Comparison of ENCODE assay signal across 9 cellular contexts in the genomic region with DNA sequence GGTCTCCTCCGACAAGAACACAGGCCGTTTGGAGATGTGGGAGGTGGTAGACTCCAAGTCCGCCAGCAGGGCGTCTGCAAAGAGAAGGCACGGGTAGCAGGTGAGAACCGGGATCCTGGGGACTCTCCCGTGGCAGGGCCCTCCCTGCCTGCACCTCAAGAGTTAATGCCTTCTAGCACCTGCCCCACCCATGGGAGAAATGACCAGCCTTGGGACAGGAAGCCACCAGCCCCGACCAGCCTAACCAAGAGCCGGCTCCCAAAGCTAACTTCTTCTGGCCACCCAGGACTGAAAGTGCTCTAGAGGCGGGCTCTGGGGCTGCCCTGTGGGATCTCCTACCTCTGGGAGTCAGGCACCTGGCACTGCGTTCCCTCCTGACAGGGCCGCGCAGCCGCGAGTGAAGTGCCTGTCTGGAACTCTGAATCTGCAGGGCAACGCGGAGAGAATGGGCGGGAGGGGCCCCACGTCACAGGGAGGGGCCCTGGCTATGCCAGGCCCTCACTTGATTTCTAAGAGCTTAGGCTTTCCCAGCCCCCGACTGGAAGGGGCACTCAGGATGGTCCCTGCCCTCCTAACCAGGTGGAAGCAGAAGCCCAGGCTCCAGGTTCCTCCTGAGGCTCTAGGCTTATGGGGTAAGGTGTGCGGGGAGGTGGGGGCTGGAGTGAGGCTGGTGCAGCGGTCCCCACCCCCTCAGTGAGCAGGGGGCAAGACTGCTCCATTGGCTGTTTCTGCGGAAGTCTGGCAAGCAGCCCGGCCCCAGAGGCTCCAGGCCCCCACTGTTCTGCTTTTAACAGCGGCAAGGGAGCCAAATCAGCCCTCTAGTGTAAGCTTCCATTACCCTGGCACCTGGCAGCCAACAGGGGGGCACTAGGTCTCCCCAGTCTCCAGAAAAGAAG. TPM values are rescaled to one million over a fixed set of nuclear protein-coding genes. Genes with fewer than 3 reads are reported as not detected.
A peak's percentile ranks its signal among the peaks of the same experiment; 100 is the strongest.
DNase-seq lines count a peak whose midpoint lies in the region; ATAC-seq, FAIRE-seq and TF ChIP-seq lines count a peak whose summit lies in the region.
"Had no signal": no experiment of that assay in that cellular context is flagged by ENCODE, and none has a peak within 500 bp of the region (broad histone marks: within the 10 kb centered on the region; RNA-seq: fewer than 3 reads in every experiment).

No MANE protein-coding gene starts in this region.

- no peaks in the 10 kb centered on the region for H3K9me3 ChIP-seq in BE2C
- no peaks in the 10 kb centered on the region for H3K9me3 ChIP-seq in mucosa of descending colon
- no peaks in the 10 kb centered on the region for H3K9me3 ChIP-seq in uterus

- H3K27ac ChIP-seq in brain microvascular endothelial cell (no peak overlapping the region), uterus (no peak overlapping the region)
- H3K27ac ChIP-seq: VCaP had no signal

- H3K36me3 ChIP-seq in BE2C = peaks cover 11% of the 10 kb centered on the region
- peaks cover 68% of the 10 kb centered on the region for H3K36me3 ChIP-seq in brain microvascular endothelial cell (replicated peaks)
- H3K36me3 ChIP-seq in mucosa of descending colon (ENCODE audit: low read depth) = peaks cover 17% of the 10 kb centered on the region
- no peaks in the 10 kb centered on the region for H3K36me3 ChIP-seq in uterus

- in situ Hi-C loops in brain microvascular endothelial cell (cut with HindIII; ENCODE audit: low pct_ligation_motif_present, low sequenced_read_pairs) = no loop called here

- DNase-seq in BE2C (peak; percentile 77), NCI-H1092 treated with DMSO at 0.1 percent for 48 hours (lab: John Stamatoyannopoulos, UW) (peak; percentile 80), brain microvascular endothelial cell (no peak), mucosa of descending colon (peak; percentile 86 to 90 (median 87)), NCI-H187 treated with DMSO at 0.1 percent for 48 hours (lab: John Stamatoyannopoulos, UW) (no peak), GM12892 (ENCODE audit: insufficient read length) (no peak), uterus (no peak)

- H3K27me3 ChIP-seq in BE2C = no peaks in the 10 kb centered on the region
- no peaks in the 10 kb centered on the region for H3K27me3 ChIP-seq in brain microvascular endothelial cell (replicated peaks)
- no peaks in the 10 kb centered on the region for H3K27me3 ChIP-seq in uterus

- intact Hi-C loops in mucosa of descending colon (cut with DNase I, micrococcal nuclease) (loop anchor here in 1 of 2 donors (5.0 kb wide), 1 partner anchor 43 kb away; a partner anchor contains a TSS), uterus (cut with DNase I; ENCODE audit: low total_unique reads) (no loop called here)

- FAIRE-seq in GM12892 (lab: Jason Lieb, UNC) = no peak

- TF ChIP-seq CTCF in BE2C (IDR thresholded peaks at IDR 0.05; ENCODE audit: low read depth, low read length) = no peak
- peak; percentile 0 for TF ChIP-seq CTCF in brain microvascular endothelial cell (IDR thresholded peaks at IDR 0.05; ENCODE audit: low read depth, low read length, missing control alignments)
- TF ChIP-seq CTCF in mucosa of descending colon (IDR thresholded peaks at IDR 0.05) = no peak
- no peak for TF ChIP-seq CTCF in uterus (IDR thresholded peaks at IDR 0.05)

- ATAC-seq in mucosa of descending colon = peak; percentile 69
- ATAC-seq in HG02981 (IDR thresholded peaks at IDR 0.05; ENCODE audit: unreplicated experiment) = no peak

- H3K4me3 ChIP-seq in BE2C (ENCODE audit: low read depth, low read length) = peak overlapping the region; percentile 43
- no peak overlapping the region for H3K4me3 ChIP-seq in brain microvascular endothelial cell (ENCODE audit: low read depth, low read length)
- H3K4me3 ChIP-seq in mucosa of descending colon = peak overlapping the region; percentile 13
- H3K4me3 ChIP-seq in uterus = no peak overlapping the region

- H3K4me1 ChIP-seq in BE2C (peaks cover 15% of the 10 kb centered on the region), mucosa of descending colon (ENCODE audit: low read depth) (peaks cover 35% of the 10 kb centered on the region), uterus (peaks cover 17 to 20% of the 10 kb centered on the region in 2 donors)

- TF ChIP-seq POLR2A in GM12892 (IDR thresholded peaks at IDR 0.05; ENCODE audit: low read depth, low read length) = no peak
- no peak for TF ChIP-seq POLR2A in uterus (IDR thresholded peaks at IDR 0.05)

RNA-seq across cellular contexts. Expression of a gene that starts 23.6 kb away (rescaled TPM):
- 4,768 TPM for polyA plus RNA-seq in BE2C (2012; ENCODE audit: insufficient read depth, insufficient read length, low read depth)
- total RNA-seq in mucosa of descending colon (1,000 to 10,000 TPM; 1,175 to 1,810 (median 1,602) TPM), uterus (1,000 to 10,000 TPM; 1,775 to 3,691 (median 3,260) TPM)
- 6,108 TPM for polyA plus RNA-seq in GM12892 (2012; ENCODE audit: missing spikeins)

RNA-seq across cellular contexts. Expression of a gene that starts 30.0 kb away (rescaled TPM):
- polyA plus RNA-seq in BE2C (2012; ENCODE audit: insufficient read depth, insufficient read length, low read depth) = 108 TPM
- total RNA-seq in mucosa of descending colon (100 to 1,000 TPM in 1 of 3 donors, 10 to 100 TPM in 2; 74.6 to 108 (median 76.7) TPM), uterus (100 to 1,000 TPM in 1 of 4 donors, 10 to 100 TPM in 3; 50.5 to 106 (median 64.3) TPM)
- polyA plus RNA-seq in GM12892 (2012; ENCODE audit: missing spikeins) = 40.5 TPM

RNA-seq across cellular contexts. Expression of a gene that starts 41.0 kb away (rescaled TPM):
- 12.6 TPM for polyA plus RNA-seq in BE2C (2012; ENCODE audit: insufficient read depth, insufficient read length, low read depth)
- total RNA-seq in mucosa of descending colon = 100 to 1,000 TPM; 117 to 167 (median 146) TPM
- 16.2 TPM for polyA plus RNA-seq in GM12892 (2012; ENCODE audit: missing spikeins)
- total RNA-seq in uterus = 100 to 1,000 TPM in 1 of 4 donors, 10 to 100 TPM in 3; 29.6 to 211 (median 41.2) TPM

Comparison
In these comparisons a context has a peak if more than half of its experiments do, and no peak if none do; other contexts are left out.
1. DNase-seq: peak in BE2C (single experiment), NCI-H1092 treated with DMSO at 0.1 percent for 48 hours (single experiment) and mucosa of descending colon (3 of 3); none in brain microvascular endothelial cell (single experiment), NCI-H187 treated with DMSO at 0.1 percent for 48 hours (single experiment), GM12892 (single experiment) and uterus (0 of 2).
2. H3K4me3 ChIP-seq: peak in BE2C (single experiment) and mucosa of descending colon (single experiment); none in brain microvascular endothelial cell (single experiment) and uterus (0 of 2).